Comparison of ENCODE assay signal across 12 cellular contexts in the genomic region with DNA sequence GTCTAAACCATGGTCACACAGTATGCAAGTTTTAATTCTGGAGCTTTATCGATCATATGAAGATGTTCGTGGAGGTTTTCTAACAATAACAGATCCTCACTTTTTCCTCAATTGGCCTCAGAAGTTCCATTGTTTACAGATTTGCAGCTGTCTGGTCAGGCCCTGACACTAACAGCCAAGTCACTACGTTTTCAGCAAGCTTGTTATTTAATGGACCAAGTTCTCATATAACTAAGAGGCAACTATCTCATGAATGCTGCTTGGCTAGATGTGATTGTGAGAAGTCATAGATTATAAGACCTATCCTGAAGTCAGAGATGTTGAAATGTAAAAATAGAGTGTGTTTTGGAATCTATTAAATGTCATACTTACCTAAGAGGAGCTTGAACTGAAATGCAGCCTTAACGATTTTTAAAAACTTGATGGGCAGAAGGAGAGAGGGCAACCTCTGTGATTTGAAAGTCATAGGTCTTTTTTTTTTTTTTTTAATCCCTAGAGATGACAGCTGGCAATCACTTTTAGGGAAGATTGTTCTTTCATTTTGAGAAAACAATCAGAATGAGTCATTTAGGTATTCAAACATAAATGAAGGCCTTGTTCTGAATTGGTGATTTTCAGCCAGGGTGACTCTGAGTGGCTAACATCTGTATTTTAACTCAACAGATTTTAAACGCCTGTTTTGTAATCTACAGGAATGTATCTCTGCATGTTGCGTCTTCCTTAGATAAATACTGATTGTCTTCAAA. TPM values are rescaled to one million over a fixed set of nuclear protein-coding genes. Genes with fewer than 3 reads are reported as not detected.
DNase-seq lines count a peak whose midpoint lies in the region; ATAC-seq and TF ChIP-seq lines count a peak whose summit lies in the region.
"Had no signal": no experiment of that assay in that cellular context is flagged by ENCODE, and none has a peak within 500 bp of the region (broad histone marks: within the 10 kb centered on the region; RNA-seq: fewer than 3 reads in every experiment).

No MANE protein-coding gene starts in this region.

- ATAC-seq in GM19397 (IDR thresholded peaks at IDR 0.05; ENCODE audit: unreplicated experiment), result peak; percentile 48
- peak; percentile 56 for ATAC-seq in HG03045 (IDR thresholded peaks at IDR 0.05; ENCODE audit: unreplicated experiment)
- ATAC-seq in activated CD4-positive, CD25-positive, alpha-beta regulatory T cell treated with anti-CD3 and anti-CD28 coated beads, Interleukin-2, amount 50 U/mL, for 24 hours, result no peak
- ATAC-seq: activated T-cell treated with anti-CD3 and anti-CD28 coated beads, Interleukin-2, amount 50 U/mL, for 72 hours had no signal

- peak overlapping the region in 1 of 2 donors; percentile 49 for H3K27ac ChIP-seq in coronary artery
- H3K27ac ChIP-seq: BLaER1, SK-N-MC had no signal

- DNase-seq in CD1c-positive myeloid dendritic cell (ENCODE audit: extremely low spot score), result peak; percentile 3
- DNase-seq in dermis blood vessel endothelial cell, result peak; percentile 20
- no peak for DNase-seq in coronary artery (ENCODE audit: low spot score)
- DNase-seq in stimulated activated naive CD4-positive, alpha-beta T cell (lab: John Stamatoyannopoulos, UW), result no peak
- no peak for DNase-seq in ACHN
- DNase-seq: activated T-cell treated with anti-CD3 and anti-CD28 coated beads, Interleukin-2, amount 50 U/mL, for 72 hours; kidney had no signal

- in situ Hi-C loops in ACHN (cut with HindIII; ENCODE audit: low pct_ligation_motif_present, low pct_unique_long_range_greater_than_20kb, low sequenced_read_pairs), result no loop called here

- no peak for TF ChIP-seq CTCF in coronary artery (IDR thresholded peaks at IDR 0.05)

- H3K4me3 ChIP-seq in coronary artery, result no peak overlapping the region
- H3K4me3 ChIP-seq: BLaER1, SK-N-MC had no signal

RNA-seq across cellular contexts. Expression of a gene that starts 48.4 kb away (rescaled TPM):
- 4.1 and 4.3 TPM in 2 replicates for total RNA-seq in dermis blood vessel endothelial cell

Comparison
In these comparisons a context has a peak if more than half of its experiments do, and no peak if none do; other contexts are left out.
1. DNase-seq: peak in CD1c-positive myeloid dendritic cell (single experiment) and dermis blood vessel endothelial cell (single experiment); none in coronary artery (single experiment), stimulated activated naive CD4-positive, alpha-beta T cell (0 of 6) and ACHN (single experiment).
2. ATAC-seq: peak in GM19397 (single experiment) and HG03045 (single experiment); none in activated CD4-positive, CD25-positive, alpha-beta regulatory T cell treated with anti-CD3 and anti-CD28 coated beads, Interleukin-2, amount 50 U/mL, for 24 hours (0 of 2).